24 cellular contexts compared by ENCODE assay signal in genomic region chr15:92116320-92116719, GRCh38.
"Had no signal": no experiment of that assay in that cellular context is flagged by ENCODE, and none has a peak within 500 bp of the region (broad histone marks: within the 10 kb centered on the region; RNA-seq: fewer than 3 reads in every experiment).

No MANE protein-coding gene starts in this region.

- H3K36me3 ChIP-seq: transverse colon had no signal

- DNase-seq: activated CD4-positive, alpha-beta memory T cell treated with anti-CD3 and anti-CD28 coated beads for 36 hours; activated CD4-positive, alpha-beta T cell treated with anti-CD3 and anti-CD28 coated beads for 48 hours; activated CD8-positive, alpha-beta memory T cell treated with anti-CD3 and anti-CD28 coated beads, Interleukin-2, amount 50 U/mL, for 4 hours; activated effector memory CD4-positive, alpha-beta T cell treated with anti-CD3 and anti-CD28 coated beads, Interleukin-2, amount 50 U/mL, for 16 hours; activated naive CD4-positive, alpha-beta T cell treated with anti-CD3 and anti-CD28 coated beads, Interleukin-2, amount 10 ng/mL, durations not matched to agents 7 days and 5 days; activated T-cell treated with anti-CD3 and anti-CD28 coated beads, Interleukin-2, amount 50 U/mL, for 1 hour; amniotic stem cell; caudate nucleus; esophagus squamous epithelium; foreskin melanocyte; heart right ventricle; left ventricle myocardium inferior; mesendoderm; natural killer cell; posterior cingulate gyrus; right cardiac atrium; spleen; stimulated activated CD4-positive, alpha-beta T cell treated with anti-CD3 and anti-CD28 coated beads, Interleukin-4, amount 100 ng/mL, for 1 hour; stimulated activated naive CD8-positive, alpha-beta T cell treated with anti-CD3 and anti-CD28 coated beads, Interleukin-15, Interleukin-2, amounts not matched to agents 100 U/mL and 50 U/mL, for 24 hours; T-helper 1 cell; testis; transverse colon had no signal

- H3K27me3 ChIP-seq: esophagus squamous epithelium, heart right ventricle, spleen, testis, transverse colon had no signal

- ATAC-seq: heart right ventricle; natural killer cell; right cardiac atrium; stimulated activated naive CD8-positive, alpha-beta T cell treated with anti-CD3 and anti-CD28 coated beads, Interleukin-15, Interleukin-2, amounts not matched to agents 100 U/mL and 50 U/mL, for 24 hours had no signal

- H3K4me3 ChIP-seq: esophagus squamous epithelium, heart right ventricle, left ventricle myocardium inferior, lung, spleen, testis, transverse colon had no signal

- H3K27ac ChIP-seq: epithelial cell of prostate, esophagus squamous epithelium, heart right ventricle, left ventricle myocardium inferior, spleen, testis, transverse colon had no signal

- H3K9me3 ChIP-seq: esophagus squamous epithelium, heart right ventricle, left ventricle myocardium inferior, spleen, testis, transverse colon had no signal

- H3K4me1 ChIP-seq: testis had no signal
